In the genomic region with DNA sequence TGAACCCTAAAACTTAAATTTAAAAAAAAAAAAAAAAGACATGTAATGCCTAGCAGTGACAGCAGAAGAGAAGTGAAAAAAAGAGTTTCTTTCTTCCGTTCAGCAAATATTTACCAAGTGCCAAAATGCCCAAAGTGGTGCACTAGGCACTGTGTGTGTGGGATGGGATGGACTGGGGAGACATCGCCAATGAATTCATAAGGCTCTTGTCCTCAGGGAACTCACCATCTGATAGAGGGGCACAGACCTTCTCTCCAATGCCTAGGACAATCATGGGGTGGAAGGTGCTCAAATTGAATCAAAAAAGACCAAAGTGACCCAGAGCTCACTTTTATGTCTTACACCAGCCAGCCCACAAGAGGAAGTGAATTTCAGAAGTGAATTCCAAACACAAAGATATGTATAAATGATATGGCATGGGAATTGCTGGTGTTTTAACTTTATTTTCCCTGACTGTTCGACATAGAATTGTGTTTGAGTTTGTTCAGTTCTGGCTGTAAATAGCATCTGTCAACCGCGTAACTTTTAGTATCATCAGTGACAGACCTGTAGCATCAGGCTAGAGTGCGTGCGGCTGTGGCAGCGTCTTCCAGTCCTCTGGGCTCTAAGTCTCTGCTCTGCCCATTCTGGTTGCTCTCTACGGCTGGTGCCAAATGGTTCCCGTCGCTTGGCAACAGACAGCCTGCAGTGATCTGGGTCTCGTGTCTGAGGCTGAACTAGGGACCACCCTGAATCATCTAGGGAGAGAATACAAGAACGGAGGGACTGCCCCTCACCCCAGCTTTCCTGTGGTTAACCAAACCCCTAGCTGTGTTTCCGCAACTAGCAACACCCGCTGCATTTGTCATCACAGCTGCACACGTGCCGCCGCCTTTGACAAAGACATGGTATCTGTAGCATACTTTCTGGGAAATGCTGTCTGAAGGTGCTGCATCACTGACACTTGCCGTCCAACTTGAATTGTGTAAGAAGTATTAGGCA, we compare ENCODE assay signal across 8 cellular contexts.
DNase-seq lines count a peak whose midpoint lies in the region; ATAC-seq and TF ChIP-seq lines count a peak whose summit lies in the region.

No MANE protein-coding gene starts in this region.

- peaks cover 0 to 5% (median 3%) of the 10 kb centered on the region in 7 donors for H3K9me3 Mint-ChIP-seq in naive B cell

- H3K4me1 Mint-ChIP-seq in naive B cell: peaks cover 8 to 24% (median 15%) of the 10 kb centered on the region in 3 donors

- H3K27ac Mint-ChIP-seq in naive B cell: peak overlapping the region in 5 of 6 donors; percentile 12 to 87 (median 57)

- peak overlapping the region in 7 of 8 donors; percentile 21 to 84 (median 70) for H3K4me3 Mint-ChIP-seq in naive B cell

- ATAC-seq in HG03432 (IDR thresholded peaks at IDR 0.05; ENCODE audit: unreplicated experiment): peak; percentile 85
- ATAC-seq in naive B cell (ENCODE audit: low read depth in 2 of 2): peak; percentile 65 to 83

- peaks cover 0 to 4% of the 10 kb centered on the region in 2 donors for H3K36me3 Mint-ChIP-seq in naive B cell

- peaks cover 13 to 24% (median 16%) of the 10 kb centered on the region in 3 donors for H3K27me3 Mint-ChIP-seq in naive B cell

- no peak overlapping the region; the same call in 1 of the 2 replicates for H3K4me3 ChIP-seq in AG09309 (ENCODE audit: control insufficient read depth, low read depth, low read length)

- DNase-seq in AG09309 (ENCODE audit: low read depth) (peak; percentile 93), GM19240 (ENCODE audit: insufficient read length, low spot score) (peak; percentile 63), T follicular helper cell (ENCODE audit: low read depth) (peak; percentile 16), naive B cell (peak; percentile 45), NCI-H2196 treated with DMSO at 0.1 percent for 48 hours (lab: John Stamatoyannopoulos, UW; ENCODE audit: unreplicated experiment) (no peak)
- peak; percentile 78 for DNase-seq in activated naive CD8-positive, alpha-beta T cell treated with anti-CD3 and anti-CD28 coated beads, Interleukin-2, amount 50 U/mL, for 16 hours (ENCODE audit: low read depth, low spot score)
- DNase-seq in stimulated activated naive CD4-positive, alpha-beta T cell (lab: John Stamatoyannopoulos, UW): peak; percentile 10 to 69 (median 44)

- TF ChIP-seq CTCF in AG09309 (IDR thresholded peaks at IDR 0.05; ENCODE audit: control insufficient read depth, insufficient read depth, low read depth, low read length, missing control alignments): no peak
